In genomic region chr19:47952132-47952531, GRCh38 we compare ENCODE assay signal across 2 cellular contexts. TPM values are rescaled to one million over a fixed set of nuclear protein-coding genes. Genes with fewer than 3 reads are reported as not detected.
"Had no signal": no experiment of that assay in that cellular context is flagged by ENCODE, and none has a peak within 500 bp of the region (broad histone marks: within the 10 kb centered on the region; RNA-seq: fewer than 3 reads in every experiment).

No MANE protein-coding gene starts in this region.

RNA-seq across cellular contexts. Expression of gene BSPH1, which starts 39.8 kb away (rescaled TPM):
- total RNA-seq: G401, GM12878 had no signal

RNA-seq across cellular contexts. Expression of gene ELSPBP1, which starts 42.3 kb away (rescaled TPM):
- total RNA-seq: G401, GM12878 had no signal
